In the genomic region with DNA sequence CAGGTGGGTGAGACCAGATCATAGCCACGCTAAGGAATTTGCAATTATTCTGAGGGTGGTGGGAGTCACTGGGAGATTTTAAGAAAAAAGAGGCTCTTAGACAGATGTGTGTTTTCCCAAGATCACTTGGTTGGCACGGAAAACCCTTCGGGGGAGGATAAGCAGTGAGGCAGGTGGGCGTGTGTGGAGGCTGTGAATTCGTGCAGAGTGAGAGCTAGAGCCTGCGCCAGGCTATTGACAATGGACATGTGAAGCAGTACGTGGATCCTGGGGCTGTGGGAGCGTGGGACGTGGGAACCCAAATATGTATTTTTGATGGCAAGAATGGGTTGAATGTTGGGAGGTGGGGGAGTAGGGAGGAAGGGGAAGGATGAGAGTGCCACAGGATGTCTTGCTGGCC, we compare ENCODE assay signal across 16 cellular contexts.
"Had no signal": no experiment of that assay in that cellular context is flagged by ENCODE, and none has a peak within 500 bp of the region (broad histone marks: within the 10 kb centered on the region; RNA-seq: fewer than 3 reads in every experiment).

No MANE protein-coding gene starts in this region.

- DNase-seq: activated CD4-positive, alpha-beta T cell treated with anti-CD3 and anti-CD28 coated beads, Interleukin-2, amount 50 U/mL, for 1 hour; activated CD8-positive, alpha-beta T cell treated with anti-CD3 and anti-CD28 coated beads, Interleukin-2, amount 10 ng/mL, durations not matched to agents 7 days and 5 days; activated gamma-delta T cell treated with Interleukin-2 at 50 U/mL for 16 hours; aorta; endodermal cell; heart left ventricle; left cardiac atrium; mesenchymal stem cell; mucosa of descending colon; small intestine; stimulated activated CD4-positive, alpha-beta T cell treated with anti-CD3 and anti-CD28 coated beads, Interleukin-2, amount 100 ng/mL, for 24 hours; stimulated activated naive CD4-positive, alpha-beta T cell had no signal

- FAIRE-seq: islet of Langerhans, small intestine had no signal

- ATAC-seq: activated CD8-positive, alpha-beta T cell treated with anti-CD3 and anti-CD28 coated beads, Interleukin-2, amount 10 ng/mL, durations not matched to agents 7 days and 5 days; left cardiac atrium; mucosa of descending colon; sciatic nerve had no signal

- H3K27me3 Mint-ChIP-seq: activated naive CD4-positive, alpha-beta T cell treated with anti-CD3 and anti-CD28 coated beads, Interleukin-2, amount 50 U/mL, for 24 hours had no signal

- H3K4me3 ChIP-seq: heart left ventricle, mucosa of descending colon, tibial nerve had no signal

- H3K27ac Mint-ChIP-seq: activated CD8-positive, alpha-beta T cell treated with anti-CD3 and anti-CD28 coated beads, Interleukin-2, amount 10 ng/mL, durations not matched to agents 7 days and 5 days; activated naive CD4-positive, alpha-beta T cell treated with anti-CD3 and anti-CD28 coated beads, Interleukin-2, amount 50 U/mL, for 24 hours; endodermal cell had no signal

- H3K27me3 ChIP-seq: heart left ventricle, tibial nerve had no signal

- H3K4me3 Mint-ChIP-seq: activated CD8-positive, alpha-beta T cell treated with anti-CD3 and anti-CD28 coated beads, Interleukin-2, amount 10 ng/mL, durations not matched to agents 7 days and 5 days; activated naive CD4-positive, alpha-beta T cell treated with anti-CD3 and anti-CD28 coated beads, Interleukin-2, amount 50 U/mL, for 24 hours; endodermal cell had no signal
